24 cellular contexts compared by ENCODE assay signal in the genomic region with DNA sequence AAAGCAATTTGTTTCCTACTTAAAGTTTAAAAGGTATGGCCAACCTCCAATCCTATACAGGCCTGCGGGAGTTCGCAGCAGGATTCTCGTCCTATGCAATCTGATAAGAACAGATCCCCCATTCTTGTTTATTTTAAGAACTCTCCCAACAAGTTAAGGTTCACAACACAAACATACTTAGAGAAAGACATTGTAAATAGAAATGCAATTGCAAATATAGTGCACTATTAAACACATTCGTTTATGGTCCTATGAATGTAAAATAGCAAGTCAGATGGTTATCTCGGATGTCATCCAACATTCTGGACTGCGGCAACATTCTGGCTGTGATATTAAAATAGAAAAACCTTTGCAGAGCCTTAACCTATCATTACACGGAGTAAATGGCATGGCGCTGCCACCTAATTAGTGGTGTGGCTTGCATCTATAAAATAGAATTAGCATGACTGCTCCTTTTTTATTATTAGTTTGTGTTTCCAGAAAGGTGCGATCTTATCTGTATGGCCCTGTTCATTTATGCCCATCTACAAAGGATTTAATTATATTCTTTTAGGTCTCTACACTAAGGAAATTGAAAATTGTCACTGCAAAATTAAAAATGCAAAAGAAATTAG. TPM values are rescaled to one million over a fixed set of nuclear protein-coding genes. Genes with fewer than 3 reads are reported as not detected.
"Had no signal": no experiment of that assay in that cellular context is flagged by ENCODE, and none has a peak within 500 bp of the region (broad histone marks: within the 10 kb centered on the region; RNA-seq: fewer than 3 reads in every experiment).

No MANE protein-coding gene starts in this region.

- H3K9me3 ChIP-seq: breast epithelium, colonic mucosa had no signal

- H3K36me3 ChIP-seq: breast epithelium, colonic mucosa had no signal

- H3K27ac ChIP-seq: breast epithelium, colonic mucosa had no signal

- H3K27me3 ChIP-seq: breast epithelium, colonic mucosa had no signal

- ATAC-seq: activated CD8-positive, alpha-beta T cell treated with anti-CD3 and anti-CD28 coated beads, Interleukin-2, amount 10 ng/mL, durations not matched to agents 7 days and 5 days; T-helper 17 cell; WTC11 had no signal

- H3K4me1 ChIP-seq: breast epithelium, colonic mucosa had no signal

- DNase-seq: activated CD4-positive, alpha-beta T cell treated with anti-CD3 and anti-CD28 coated beads for 48 hours; activated CD4-positive, alpha-beta T cell treated with anti-CD3 and anti-CD28 coated beads, Interleukin-2, amount 50 U/mL, for 4 hours; activated CD4-positive, CD25-positive, alpha-beta regulatory T cell treated with anti-CD3 and anti-CD28 coated beads, Interleukin-2, amount 50 U/mL, for 72 hours; activated CD8-positive, alpha-beta T cell treated with anti-CD3 and anti-CD28 coated beads, Interleukin-2, amount 10 ng/mL, durations not matched to agents 7 days and 5 days; activated effector memory CD4-positive, alpha-beta T cell treated with Interleukin-2 at 50 U/mL for 16 hours; activated naive CD4-positive, alpha-beta T cell; activated T-cell treated with anti-CD3 and anti-CD28 coated beads, Interleukin-2, amount 50 U/mL, for 24 hours; aorta; caudate nucleus; colonic mucosa; Kasumi-1; KBM-7; NCI-H1048; NCI-H1436 treated with DMSO at 0.1 percent for 48 hours; NCI-H2029; NCI-H446; NCI-H524; NCI-H82; SIG-M5; T-helper 17 cell; T-helper 9 cell had no signal

RNA-seq across cellular contexts. Expression of a gene that starts 37.0 kb away (rescaled TPM):
- total RNA-seq: activated CD8-positive, alpha-beta T cell treated with anti-CD3 and anti-CD28 coated beads, Interleukin-2, amount 10 ng/mL, durations not matched to agents 7 days and 5 days; activated T-helper 1 cell treated with anti-CD3 and anti-CD28 coated beads, Interleukin-12 subunit alpha, Interleukin-12 subunit beta, Interleukin-2, Interleukin-4 antibody, amounts not matched to agents 30 ng/mL and 10 ng/mL and 1 ng/mL, durations not matched to agents 14 hours and 24 hours and 36 hours had no signal
